ENCODE assay signal across 13 cellular contexts in the genomic region with DNA sequence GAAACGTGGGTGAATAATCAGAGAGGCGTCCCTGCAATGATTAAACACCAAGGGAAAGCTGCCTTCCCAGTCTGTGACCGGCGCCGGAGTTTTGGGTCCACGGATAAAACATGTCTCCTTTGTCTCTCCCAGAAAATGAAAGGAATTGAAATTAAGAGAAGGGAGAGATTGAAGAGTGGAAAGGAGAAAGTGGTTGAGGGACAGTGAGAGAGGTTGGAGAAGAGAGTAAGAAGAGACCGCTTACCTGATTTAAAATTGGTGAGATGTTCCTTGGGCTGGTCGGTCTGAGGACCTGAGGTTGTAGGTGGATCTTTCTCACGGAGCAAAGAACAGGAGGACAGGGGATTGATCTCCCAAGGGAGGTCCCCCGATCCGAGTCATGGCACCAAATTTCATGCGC. TPM values are rescaled to one million over a fixed set of nuclear protein-coding genes. Genes with fewer than 3 reads are reported as not detected.
DNase-seq lines count a peak whose midpoint lies in the region; ATAC-seq and TF ChIP-seq lines count a peak whose summit lies in the region.
"Not testable (repeated sequence)": the region's sequence is repeated elsewhere in the genome, so short reads cannot be mapped to it uniquely, and the experiment has no call there.
"Had no signal": no experiment of that assay in that cellular context is flagged by ENCODE, and none has a peak within 500 bp of the region (broad histone marks: within the 10 kb centered on the region; RNA-seq: fewer than 3 reads in every experiment).

No MANE protein-coding gene starts in this region.

- H2AFZ ChIP-seq in PC-3 (ENCODE audit: low read length); PC-9: not testable (repeated sequence)

- not testable (repeated sequence) for H3F3A ChIP-seq in PC-3 (ENCODE audit: low read length, unreplicated experiment)
- peaks cover 48% of the 10 kb centered on the region for H3F3A ChIP-seq in PC-9 (ENCODE audit: insufficient read depth, low read depth)

- H3K9me2 ChIP-seq in PC-3 (replicated peaks; ENCODE audit: low read length); PC-9 (ENCODE audit: insufficient read depth): not testable (repeated sequence)

- not testable (repeated sequence) for H3K4me3 ChIP-seq in HEK293 (ENCODE audit: low read depth, low read length); PC-3 (ENCODE audit: low read length)
- H3K4me3 ChIP-seq in HUES6 (ENCODE audit: low read depth, low read length) (peak overlapping the region; percentile 39; the same call in 1 of the 2 replicates), PC-9 (peak overlapping the region; percentile 94)

- TSS peak; percentile 32 for BruUV-seq in PC-3 (replicated peaks; lab: Mats Ljungman, UMichigan)
- BruUV-seq in PC-9 (replicated peaks; lab: Mats Ljungman, UMichigan) = TSS peak; percentile 39

- CTCF ChIA-PET in HEK293 (lab: Yijun Ruan, JAX); PC-3 (lab: Charles Lee); PC-9 (lab: Charles Lee): not testable (repeated sequence)

- POLR2A ChIA-PET in HEK293 (lab: Yijun Ruan, JAX); PC-3 (lab: Charles Lee; ENCODE audit: unreplicated experiment); PC-9 (lab: Charles Lee; ENCODE audit: unreplicated experiment): not testable (repeated sequence)

- H3K27me3 ChIP-seq in HUES6 (ENCODE audit: control insufficient read depth, insufficient read depth, low read length); PC-3 (ENCODE audit: low read length); PC-9 (ENCODE audit: insufficient read depth, low read depth): not testable (repeated sequence)

- H4K20me1 ChIP-seq in PC-3 (ENCODE audit: low read length); PC-9 (ENCODE audit: insufficient read depth): not testable (repeated sequence)

- intact Hi-C loops in PC-3 (cut with micrococcal nuclease) = not testable (repeated sequence)
- intact Hi-C loops in PC-9 (cut with micrococcal nuclease; ENCODE audit: unreplicated experiment) = loop anchor here (2.0 to 5.0 kb wide), 2 partner anchors 61 to 104 kb away; a partner anchor contains a TSS

- H3K79me2 ChIP-seq in PC-3 (ENCODE audit: low read length) = not testable (repeated sequence)
- H3K79me2 ChIP-seq in PC-9 (ENCODE audit: low read depth) = peaks cover 93% of the 10 kb centered on the region

- peak overlapping the region; percentile 62 for H3K9ac ChIP-seq in HUES6 (ENCODE audit: low read length)
- not testable (repeated sequence) for H3K9ac ChIP-seq in PC-3 (ENCODE audit: low read length)

- not testable (repeated sequence) for H3K36me3 ChIP-seq in HEK293 (ENCODE audit: control insufficient read depth in 2 of 2, insufficient read depth in 1 of 2, low read length in 2 of 2); HUES6 (ENCODE audit: control insufficient read depth, insufficient read depth, low read length); PC-3 (ENCODE audit: low read depth, low read length)
- 0 out of 2 replicates have a peak, but pooled peaks cover 19% of the 10 kb centered on the region for H3K36me3 ChIP-seq in PC-9 (ENCODE audit: low read depth)

- H3K27ac ChIP-seq in HEK293 (ENCODE audit: extremely low read depth, low read depth, low read length); HUES6 (ENCODE audit: low read depth, low read length); PC-3 (ENCODE audit: low read length): not testable (repeated sequence)
- H3K27ac ChIP-seq in PC-9 = peak overlapping the region; percentile 78

- ATAC-seq in PC-3 = not testable (repeated sequence)

- not testable (repeated sequence) for DNase-seq in PC-3, PC-9

- H3K4me1 ChIP-seq in HEK293 (ENCODE audit: control insufficient read depth, insufficient read depth, low read length); PC-3 (ENCODE audit: insufficient read depth, low read length): not testable (repeated sequence)
- peaks cover 16% of the 10 kb centered on the region for H3K4me1 ChIP-seq in HUES6 (ENCODE audit: control insufficient read depth, insufficient read depth, low read length)
- peaks cover 52% of the 10 kb centered on the region for H3K4me1 ChIP-seq in PC-9 (replicated peaks; ENCODE audit: insufficient read depth)

- not testable (repeated sequence) for H3K4me2 ChIP-seq in PC-3 (ENCODE audit: low read length)
- H3K4me2 ChIP-seq in PC-9 = peak overlapping the region; percentile 92

- TF ChIP-seq CTCF in HEK293 (tag by site-specific recombination; IDR thresholded peaks at IDR 0.05); PC-3 (conservative IDR thresholded peaks at IDR 0.05; ENCODE audit: low read depth, low read length); PC-9 (conservative IDR thresholded peaks at IDR 0.05): not testable (repeated sequence)

- not testable (repeated sequence) for H3K9me3 ChIP-seq in HEK293 (ENCODE audit: control insufficient read depth, insufficient read depth, low read depth, low read length); PC-3 (ENCODE audit: low read length); PC-9 (ENCODE audit: insufficient read depth, low read depth)
- peaks cover 25% of the 10 kb centered on the region for H3K9me3 ChIP-seq in HUES6 (ENCODE audit: control insufficient read depth, insufficient read depth, low read depth, low read length)

TF ChIP-seq in HEK293, 187 proteins besides CTCF, POLR2A, EP300 and RAD21:
- peak; percentile 91 for TF ChIP-seq PRDM1 (tag by site-specific recombination; IDR thresholded peaks at IDR 0.05)

RNA-seq across cellular contexts. Expression of a gene that starts 24.9 kb away (rescaled TPM):
- total RNA-seq in PC-3 (2014; rRNA removed) (0.23 and 0.55 TPM in 2 replicates), PC-9 (2021) (6.0 and 7.8 TPM in 2 replicates)
- total RNA-seq: A673; B cell; Caco-2; CD4-positive, alpha-beta memory T cell; CD4-positive, alpha-beta T cell; CD4-positive, CD25-positive, alpha-beta regulatory T cell; CD8-positive, alpha-beta memory T cell; CD8-positive, alpha-beta T cell; Daoy had no signal

RNA-seq across cellular contexts. Expression of a gene that starts 59.2 kb away (rescaled TPM):
- total RNA-seq in PC-3 (2014; rRNA removed) (not detected in 2 replicates), PC-9 (2021) (not detected in 2 replicates)
- total RNA-seq: A673; B cell; Caco-2; CD4-positive, alpha-beta memory T cell; CD4-positive, alpha-beta T cell; CD4-positive, CD25-positive, alpha-beta regulatory T cell; CD8-positive, alpha-beta memory T cell; CD8-positive, alpha-beta T cell had no signal
